8 cellular contexts compared by ENCODE assay signal in the genomic region with DNA sequence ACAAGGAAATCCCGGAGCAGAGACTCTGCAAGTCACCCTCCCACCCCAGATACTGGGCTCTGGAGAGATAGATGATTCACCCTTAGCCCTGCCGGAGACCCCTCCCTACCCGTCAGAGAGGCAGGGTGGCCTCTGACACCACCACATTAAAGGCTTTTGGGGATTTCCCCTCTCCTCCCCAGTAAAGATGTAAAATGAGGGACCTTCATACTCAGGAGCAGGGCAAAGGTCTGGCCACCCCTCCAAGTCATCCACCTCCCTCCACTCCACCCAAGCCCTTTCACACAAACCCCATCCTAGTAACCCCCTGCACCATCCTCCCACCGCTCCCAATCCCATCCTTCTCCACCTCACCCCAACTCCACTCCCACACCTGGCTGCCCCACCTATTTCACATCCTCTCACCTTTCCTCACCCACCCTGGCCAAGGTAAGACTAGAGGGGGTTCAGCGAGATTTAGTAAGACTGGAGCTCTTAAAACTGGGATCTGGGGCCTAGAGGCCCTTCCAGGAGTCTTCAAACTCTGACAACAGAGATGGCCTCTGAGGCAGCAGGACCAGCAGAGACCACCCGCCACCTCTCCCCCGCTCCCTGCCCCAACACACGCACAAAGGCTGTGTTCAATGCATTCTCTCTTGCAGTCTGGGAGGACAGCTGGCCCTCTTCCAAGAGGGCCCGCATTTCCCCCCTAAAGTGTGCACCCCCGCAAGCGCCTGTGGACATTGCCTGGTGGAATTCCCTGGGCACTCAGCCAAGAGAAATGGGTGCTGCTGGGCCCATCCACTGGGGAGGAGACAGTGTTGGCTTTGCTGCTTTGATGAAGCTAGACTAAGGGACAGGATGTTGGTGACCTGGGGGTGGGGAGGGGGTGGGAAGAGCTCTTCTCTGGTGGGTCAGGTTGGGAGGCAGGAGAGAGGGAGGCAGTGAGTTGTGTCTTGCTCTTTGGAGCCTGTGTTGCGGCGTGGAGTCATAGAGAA. TPM values are rescaled to one million over a fixed set of nuclear protein-coding genes. Genes with fewer than 3 reads are reported as not detected.
A peak's percentile ranks its signal among the peaks of the same experiment; 100 is the strongest.
DNase-seq lines count a peak whose midpoint lies in the region; ATAC-seq and TF ChIP-seq lines count a peak whose summit lies in the region.

No MANE protein-coding gene starts in this region.

- no peak for TF ChIP-seq CTCF in foreskin fibroblast (IDR thresholded peaks at IDR 0.05; ENCODE audit: low read depth, low read length)
- TF ChIP-seq CTCF in RWPE1 (conservative IDR thresholded peaks at IDR 0.05; ENCODE audit: low read depth), result no peak

- peak overlapping the region; percentile 82 for H3K9ac ChIP-seq in Karpas-422 (ENCODE audit: low read length)

- H3K4me3 ChIP-seq in Karpas-422 (ENCODE audit: low read length) (peak overlapping the region; percentile 91), foreskin fibroblast (ENCODE audit: low read depth in 1 of 2, low read length in 2 of 2) (peak overlapping the region; percentile 58 to 66)

- H4K20me1 ChIP-seq in Karpas-422 (ENCODE audit: insufficient read depth, low read depth, low read length), result peaks cover 4% of the 10 kb centered on the region; the same call in 1 of the 2 replicates

- no peaks in the 10 kb centered on the region for H3K79me2 ChIP-seq in Karpas-422 (ENCODE audit: low read length)

- H3K4me2 ChIP-seq in Karpas-422 (ENCODE audit: low read depth, low read length, poor library complexity, severe bottlenecking), result peak overlapping the region; percentile 98

- POLR2A ChIA-PET in RWPE1 (lab: Yijun Ruan, JAX; ENCODE audit: low non-redundant PET), result no interaction called here

- CTCF ChIA-PET in RWPE1 (lab: Yijun Ruan, JAX), result interaction anchor here (1.2 kb wide), 1 partner anchor 103 kb away, joined by 3 read pairs; no protein-coding TSS in a partner anchor

- H3K9me2 ChIP-seq in Karpas-422 (replicated peaks; ENCODE audit: insufficient read depth, low read length), result no peaks in the 10 kb centered on the region

- H3K27ac ChIP-seq in Karpas-422 (ENCODE audit: low read length), result no peak overlapping the region
- H3K27ac ChIP-seq in RWPE1, result no peak overlapping the region

- no peaks in the 10 kb centered on the region for H3K36me3 ChIP-seq in Karpas-422 (ENCODE audit: insufficient read depth, low read length)

- DNase-seq in Karpas-422, result no peak
- DNase-seq in activated CD8-positive, alpha-beta memory T cell treated with anti-CD3 and anti-CD28 coated beads for 24 hours, result peak; percentile 72
- no peak for DNase-seq in foreskin fibroblast
- DNase-seq in stimulated activated CD4-positive, alpha-beta T cell treated with anti-CD3 and anti-CD28 coated beads, Interleukin-1b, Interleukin-23, amount 100 ng/mL, for 24 hours (ENCODE audit: low read depth in 4 of 4, low spot score in 1 of 4), result peak; percentile 27 to 53 (median 28)
- DNase-seq in NCI-H2081 treated with DMSO at 0.1 percent for 48 hours (lab: John Stamatoyannopoulos, UW), result no peak
- no peak for DNase-seq in NCI-H82 (lab: John Stamatoyannopoulos, UW)
- DNase-seq in RWPE1 (ENCODE audit: low spot score), result no peak

- peaks cover 4% of the 10 kb centered on the region; the same call in 1 of the 2 replicates for H3K27me3 ChIP-seq in Karpas-422 (ENCODE audit: low read length)

- H3K4me1 ChIP-seq in Karpas-422 (ENCODE audit: low read length), result peaks cover 23% of the 10 kb centered on the region

- H3K9me3 ChIP-seq in Karpas-422 (ENCODE audit: low read length), result peaks cover 6% of the 10 kb centered on the region; the same call in 1 of the 2 replicates

- H2AFZ ChIP-seq in Karpas-422 (ENCODE audit: low read length), result peak overlapping the region; percentile 98; the same call in 1 of the 2 replicates

- ATAC-seq in HG03354 (IDR thresholded peaks at IDR 0.05; ENCODE audit: poor library complexity, severe bottlenecking, unreplicated experiment), result no peak

RNA-seq across cellular contexts. Expression of a gene that starts 1.1 kb away (rescaled TPM):
- 8.2 TPM in 2 replicates for total RNA-seq in Karpas-422 (2014; rRNA removed; shearing (Covaris generic); ENCODE audit: low replicate concordance)

RNA-seq across cellular contexts. Expression of a gene that starts 54.0 kb away (rescaled TPM):
- 42.5 and 48.9 TPM in 2 replicates for total RNA-seq in Karpas-422 (2014; rRNA removed; shearing (Covaris generic); ENCODE audit: low replicate concordance)

Comparison
In these comparisons a context has a peak if more than half of its experiments do, and no peak if none do; other contexts are left out.
1. DNase-seq: peak in activated CD8-positive, alpha-beta memory T cell treated with anti-CD3 and anti-CD28 coated beads for 24 hours (single experiment) and stimulated activated CD4-positive, alpha-beta T cell treated with anti-CD3 and anti-CD28 coated beads, Interleukin-1b, Interleukin-23, amount 100 ng/mL, for 24 hours (4 of 4); none in Karpas-422 (single experiment), foreskin fibroblast (0 of 2), NCI-H2081 treated with DMSO at 0.1 percent for 48 hours (single experiment), NCI-H82 (single experiment) and RWPE1 (single experiment).